ENCODE assay signal across 8 cellular contexts in the genomic region with DNA sequence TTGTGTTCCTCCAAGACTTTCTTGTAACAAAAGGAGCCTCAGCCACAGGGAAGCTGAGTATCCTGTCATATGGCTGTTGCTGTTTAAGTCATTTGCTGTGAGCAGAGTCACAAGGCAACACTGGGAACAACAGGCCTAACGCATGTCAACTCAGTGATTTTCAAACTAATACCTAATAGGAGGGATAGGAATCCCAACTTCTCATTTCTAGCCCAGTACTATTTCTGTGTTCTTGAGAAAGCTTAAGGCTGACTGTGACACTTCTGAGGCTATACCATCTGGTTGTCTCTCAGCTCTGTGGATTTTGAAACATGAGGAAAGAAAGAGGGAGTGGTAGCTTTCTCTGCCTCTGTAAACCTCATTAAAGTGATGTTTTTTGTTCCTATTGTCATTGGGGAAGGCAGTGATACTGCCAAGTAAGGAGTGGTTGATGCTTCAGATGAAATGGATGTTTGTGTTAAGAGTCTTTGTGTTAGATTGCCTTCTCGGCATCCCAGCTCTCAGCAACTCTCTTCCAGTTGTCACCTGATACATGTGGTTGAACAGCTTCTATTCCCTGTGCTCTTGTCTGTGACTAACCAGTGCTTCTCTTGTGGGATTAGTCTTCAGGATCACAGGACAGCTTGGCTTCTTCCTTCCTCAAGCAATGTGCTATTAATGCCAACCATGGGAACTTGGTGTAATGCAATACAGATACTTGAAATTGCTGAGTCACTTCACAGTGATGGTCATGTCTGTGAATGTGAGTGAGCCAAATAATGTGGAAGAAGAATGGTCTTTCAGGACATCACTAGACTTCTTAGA.
DNase-seq lines count a peak whose midpoint lies in the region; ATAC-seq and TF ChIP-seq lines count a peak whose summit lies in the region.

No MANE protein-coding gene starts in this region.

- H3K36me3 ChIP-seq in kidney epithelial cell (ENCODE audit: control insufficient read depth, insufficient read depth, low read length) = no peaks in the 10 kb centered on the region

- no peaks in the 10 kb centered on the region for H3K27me3 ChIP-seq in kidney epithelial cell (ENCODE audit: control insufficient read depth, insufficient read depth, low read length)

- TF ChIP-seq CTCF in kidney epithelial cell (IDR thresholded peaks at IDR 0.05; ENCODE audit: insufficient read depth, low read length, poor library complexity, severe bottlenecking) = no peak

- no peak for ATAC-seq in GM21367 (IDR thresholded peaks at IDR 0.05; ENCODE audit: unreplicated experiment)

- H3K4me3 ChIP-seq in kidney epithelial cell (ENCODE audit: low read depth, low read length) = no peak overlapping the region

- DNase-seq in AG20443 (ENCODE audit: low spot score) (peak; percentile 85), M059J (ENCODE audit: low read depth) (peak; percentile 85), amniotic stem cell (lab: John Stamatoyannopoulos, UW) (peak; percentile 55), kidney epithelial cell (ENCODE audit: low read depth) (peak; percentile 88), HuH-7 (ENCODE audit: low spot score) (no peak), NCI-H1930 (lab: John Stamatoyannopoulos, UW) (no peak)
- DNase-seq in stimulated activated CD4-positive, alpha-beta T cell treated with anti-CD3 and anti-CD28 coated beads, Interleukin-15, amount 100 ng/mL, for 24 hours = no peak

Comparison
In these comparisons a context has a peak if more than half of its experiments do, and no peak if none do; other contexts are left out.
1. DNase-seq: peak in AG20443 (single experiment), M059J (single experiment), amniotic stem cell (single experiment) and kidney epithelial cell (single experiment); none in stimulated activated CD4-positive, alpha-beta T cell treated with anti-CD3 and anti-CD28 coated beads, Interleukin-15, amount 100 ng/mL, for 24 hours (single experiment), HuH-7 (single experiment) and NCI-H1930 (0 of 2).